15 cellular contexts compared by ENCODE assay signal in the genomic region with DNA sequence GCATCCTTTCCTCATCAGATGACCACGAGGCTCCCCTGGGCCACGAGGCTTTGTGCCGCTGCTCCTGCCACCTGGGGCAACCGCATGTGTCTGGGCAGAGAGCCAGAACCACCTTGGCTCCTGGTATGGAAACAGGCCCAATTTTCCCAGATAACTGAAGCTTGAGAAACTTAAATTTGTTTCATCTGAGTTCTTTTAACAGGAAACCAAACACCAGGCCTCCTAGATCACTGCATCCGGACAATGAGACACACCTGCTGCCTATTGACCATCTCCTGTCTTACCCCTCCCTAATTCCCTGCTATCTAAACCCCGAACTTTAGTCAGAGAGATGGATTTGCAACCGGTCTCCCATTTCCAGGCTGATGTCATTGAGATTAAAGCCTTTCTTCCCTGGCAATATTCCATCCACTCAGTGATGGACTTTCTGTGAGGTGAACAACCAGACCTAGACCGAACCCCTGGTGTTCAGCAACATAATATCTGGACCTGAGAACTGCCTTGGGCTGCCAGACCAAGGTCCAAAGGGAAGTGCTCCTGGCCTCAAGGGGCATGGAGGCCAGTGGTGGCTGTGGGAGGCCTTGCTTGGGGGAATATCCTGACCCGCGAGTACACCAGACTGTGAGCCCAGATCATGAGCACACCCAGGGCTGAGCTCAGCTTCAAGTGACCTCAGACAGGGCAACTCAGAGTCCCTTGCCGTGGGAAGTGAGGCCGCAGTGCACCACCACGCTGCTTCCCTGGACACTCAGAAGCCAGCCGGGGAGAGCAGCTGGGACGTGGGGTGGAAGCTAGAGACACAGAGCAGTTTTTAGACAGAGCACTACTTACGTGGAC.
DNase-seq lines count a peak whose midpoint lies in the region; ATAC-seq and TF ChIP-seq lines count a peak whose summit lies in the region.
"Had no signal": no experiment of that assay in that cellular context is flagged by ENCODE, and none has a peak within 500 bp of the region (broad histone marks: within the 10 kb centered on the region; RNA-seq: fewer than 3 reads in every experiment).

No MANE protein-coding gene starts in this region.

- POLR2A ChIA-PET in CD8-positive, alpha-beta T cell (lab: Charles Lee): no interaction called here

- H3K4me1 Mint-ChIP-seq in endodermal cell: peaks cover 10% of the 10 kb centered on the region
- H3K4me1 Mint-ChIP-seq in CD8-positive, alpha-beta T cell (ENCODE audit: low read depth): no peaks in the 10 kb centered on the region
- H3K4me1 Mint-ChIP-seq in activated T-cell treated with anti-CD3 and anti-CD28 coated beads, Interleukin-2, amount 50 U/mL, for 24 hours (ENCODE audit: low read depth): peaks cover 2% of the 10 kb centered on the region
- H3K4me1 Mint-ChIP-seq: activated naive CD8-positive, alpha-beta T cell treated with anti-CD3 and anti-CD28 coated beads, Interleukin-2, amount 50 U/mL, for 24 hours had no signal

- no peaks in the 10 kb centered on the region for H3K27me3 Mint-ChIP-seq in endodermal cell (ENCODE audit: insufficient read depth)
- no peaks in the 10 kb centered on the region for H3K27me3 Mint-ChIP-seq in CD8-positive, alpha-beta T cell (ENCODE audit: low read depth)
- H3K27me3 Mint-ChIP-seq in activated T-cell treated with anti-CD3 and anti-CD28 coated beads, Interleukin-2, amount 50 U/mL, for 24 hours: no peaks in the 10 kb centered on the region
- H3K27me3 Mint-ChIP-seq: activated CD8-positive, alpha-beta memory T cell treated with anti-CD3 and anti-CD28 coated beads, Interleukin-2, amount 10 ng/mL, durations not matched to agents 7 days and 5 days; activated naive CD8-positive, alpha-beta T cell treated with anti-CD3 and anti-CD28 coated beads, Interleukin-2, amount 50 U/mL, for 24 hours had no signal

- TF ChIP-seq EP300 in stomach (IDR thresholded peaks at IDR 0.05): no peak

- TF ChIP-seq CTCF in endodermal cell (conservative IDR thresholded peaks at IDR 0.05) (no peak), stomach (IDR thresholded peaks at IDR 0.05) (no peak), dorsolateral prefrontal cortex (IDR thresholded peaks at IDR 0.05 in 54 of 56, conservative IDR thresholded peaks at IDR 0.05 in 2 of 56; ENCODE audit: low read depth in 1 of 56, partially characterized antibody in 56 of 56) (no peak)
- TF ChIP-seq CTCF in CD8-positive, alpha-beta T cell (IDR thresholded peaks at IDR 0.05): no peak

- CTCF ChIA-PET in CD8-positive, alpha-beta T cell (lab: Charles Lee): no interaction called here

- no peak for ATAC-seq in CD8-positive, alpha-beta T cell
- ATAC-seq: activated CD8-positive, alpha-beta memory T cell treated with anti-CD3 and anti-CD28 coated beads, Interleukin-2, amount 10 ng/mL, durations not matched to agents 7 days and 5 days; activated naive CD8-positive, alpha-beta T cell treated with anti-CD3 and anti-CD28 coated beads, Interleukin-2, amount 50 U/mL, for 24 hours; stimulated activated naive B cell treated with anti-CD40 and anti-IgM and Interleukin-4, amounts not matched to agents 10 μg/mL and 1 μg/mL and 100 μg/mL, for 72 hours had no signal

- H3K4me3 ChIP-seq in endodermal cell (ENCODE audit: low read length) (no peak overlapping the region), stomach (no peak overlapping the region), dorsolateral prefrontal cortex (no peak overlapping the region)
- H3K4me3 ChIP-seq in CD8-positive, alpha-beta T cell (ENCODE audit: low read depth, low read length): no peak overlapping the region
- H3K4me3 ChIP-seq: esophagus muscularis mucosa, prostate gland had no signal

- DNase-seq in NCI-H345 (lab: John Stamatoyannopoulos, UW) (peak; percentile 69), NCI-H345 treated with DMSO at 0.1 percent for 48 hours (lab: John Stamatoyannopoulos, UW; ENCODE audit: unreplicated experiment) (no peak), NCI-H2171 (lab: John Stamatoyannopoulos, UW) (peak; percentile 12), endodermal cell (no peak), stomach (peak; percentile 81), dorsolateral prefrontal cortex (no peak)
- DNase-seq in CD8-positive, alpha-beta T cell: no peak
- no peak for DNase-seq in activated T-cell treated with anti-CD3 and anti-CD28 coated beads, Interleukin-2, amount 50 U/mL, for 24 hours
- DNase-seq: activated CD8-positive, alpha-beta memory T cell treated with anti-CD3 and anti-CD28 coated beads, Interleukin-2, amount 10 ng/mL, durations not matched to agents 7 days and 5 days; activated naive CD8-positive, alpha-beta T cell treated with anti-CD3 and anti-CD28 coated beads, Interleukin-2, amount 50 U/mL, for 24 hours; Right ventricle myocardium superior; stimulated activated CD4-positive, alpha-beta T cell treated with anti-CD3 and anti-CD28 coated beads, Interleukin-2, amount 100 ng/mL, for 48 hours; stimulated activated naive B cell treated with anti-CD40 and anti-IgM and Interleukin-4, amounts not matched to agents 10 μg/mL and 1 μg/mL and 100 μg/mL, for 72 hours had no signal

- H3K27ac ChIP-seq in endodermal cell (ENCODE audit: low read depth, low read length) (no peak overlapping the region), stomach (no peak overlapping the region), dorsolateral prefrontal cortex (peak overlapping the region in 2 of 59 donors; percentile 20 to 25)
- H3K27ac ChIP-seq in CD8-positive, alpha-beta T cell (ENCODE audit: low read depth, low read length): no peak overlapping the region
- H3K27ac ChIP-seq: esophagus muscularis mucosa, prostate gland had no signal

- no peak overlapping the region for H3K4me3 Mint-ChIP-seq in endodermal cell
- H3K4me3 Mint-ChIP-seq in CD8-positive, alpha-beta T cell: no peak overlapping the region
- H3K4me3 Mint-ChIP-seq in activated T-cell treated with anti-CD3 and anti-CD28 coated beads, Interleukin-2, amount 50 U/mL, for 24 hours: no peak overlapping the region
- H3K4me3 Mint-ChIP-seq: activated CD8-positive, alpha-beta memory T cell treated with anti-CD3 and anti-CD28 coated beads, Interleukin-2, amount 10 ng/mL, durations not matched to agents 7 days and 5 days; activated naive CD8-positive, alpha-beta T cell treated with anti-CD3 and anti-CD28 coated beads, Interleukin-2, amount 50 U/mL, for 24 hours; stimulated activated naive B cell treated with anti-CD40 and anti-IgM and Interleukin-4, amounts not matched to agents 10 μg/mL and 1 μg/mL and 100 μg/mL, for 72 hours had no signal

- no peak overlapping the region for H3K9ac ChIP-seq in endodermal cell (ENCODE audit: extremely low read depth, low read length, poor library complexity, severe bottlenecking)

- H3K36me3 ChIP-seq in endodermal cell (ENCODE audit: control insufficient read depth, insufficient read depth, low read length) (no peaks in the 10 kb centered on the region), stomach (no peaks in the 10 kb centered on the region)
- no peaks in the 10 kb centered on the region for H3K36me3 ChIP-seq in CD8-positive, alpha-beta T cell (ENCODE audit: insufficient read depth, low read length)
- H3K36me3 ChIP-seq: esophagus muscularis mucosa, prostate gland had no signal

- no peaks in the 10 kb centered on the region for H3K9me3 ChIP-seq in endodermal cell (ENCODE audit: control insufficient read depth, low read length)
- no peaks in the 10 kb centered on the region for H3K9me3 ChIP-seq in stomach
- no peaks in the 10 kb centered on the region for H3K9me3 ChIP-seq in CD8-positive, alpha-beta T cell (ENCODE audit: low read length)
- H3K9me3 ChIP-seq: esophagus muscularis mucosa, prostate gland had no signal

- no peaks in the 10 kb centered on the region for H3K27me3 ChIP-seq in endodermal cell (ENCODE audit: control insufficient read depth, insufficient read depth, low read length, poor library complexity, severe bottlenecking)
- H3K27me3 ChIP-seq in stomach: no peaks in the 10 kb centered on the region
- H3K27me3 ChIP-seq in dorsolateral prefrontal cortex: no peaks in the 10 kb centered on the region
- H3K27me3 ChIP-seq in CD8-positive, alpha-beta T cell (ENCODE audit: insufficient read depth, low read length): no peaks in the 10 kb centered on the region
- H3K27me3 ChIP-seq: esophagus muscularis mucosa had no signal

- H3K9me3 Mint-ChIP-seq in endodermal cell: no peaks in the 10 kb centered on the region
- H3K9me3 Mint-ChIP-seq in CD8-positive, alpha-beta T cell: no peaks in the 10 kb centered on the region
- no peaks in the 10 kb centered on the region for H3K9me3 Mint-ChIP-seq in activated T-cell treated with anti-CD3 and anti-CD28 coated beads, Interleukin-2, amount 50 U/mL, for 24 hours
- H3K9me3 Mint-ChIP-seq: activated naive CD8-positive, alpha-beta T cell treated with anti-CD3 and anti-CD28 coated beads, Interleukin-2, amount 50 U/mL, for 24 hours; stimulated activated naive B cell treated with anti-CD40 and anti-IgM and Interleukin-4, amounts not matched to agents 10 μg/mL and 1 μg/mL and 100 μg/mL, for 72 hours had no signal

- WGBS in endodermal cell (ENCODE audit: insufficient coverage in 1 of 2, insufficient read length in 1 of 2), 2 experiments: 88 to 96% methylated on average over 6 to 16 of the region's 16 CpGs
- WGBS in stomach, 5 donors: 56 to 67% (median 61%) methylated on average over 15 to 16 of the region's 16 CpGs

- H3K4me1 ChIP-seq in endodermal cell (ENCODE audit: control insufficient read depth, insufficient read depth, low read length): peaks cover 5% of the 10 kb centered on the region
- peaks cover 0 to 11% (median 0%) of the 10 kb centered on the region in 4 donors for H3K4me1 ChIP-seq in stomach
- H3K4me1 ChIP-seq in CD8-positive, alpha-beta T cell (ENCODE audit: insufficient read depth, low read length): no peaks in the 10 kb centered on the region
- H3K4me1 ChIP-seq: esophagus muscularis mucosa, prostate gland had no signal

- H3K27ac Mint-ChIP-seq in endodermal cell: peak overlapping the region; percentile 21
- no peak overlapping the region for H3K27ac Mint-ChIP-seq in CD8-positive, alpha-beta T cell
- H3K27ac Mint-ChIP-seq in activated T-cell treated with anti-CD3 and anti-CD28 coated beads, Interleukin-2, amount 50 U/mL, for 24 hours: no peak overlapping the region
- H3K27ac Mint-ChIP-seq: activated CD8-positive, alpha-beta memory T cell treated with anti-CD3 and anti-CD28 coated beads, Interleukin-2, amount 10 ng/mL, durations not matched to agents 7 days and 5 days; activated naive CD8-positive, alpha-beta T cell treated with anti-CD3 and anti-CD28 coated beads, Interleukin-2, amount 50 U/mL, for 24 hours; stimulated activated naive B cell treated with anti-CD40 and anti-IgM and Interleukin-4, amounts not matched to agents 10 μg/mL and 1 μg/mL and 100 μg/mL, for 72 hours had no signal

- TF ChIP-seq POLR2A in stomach (IDR thresholded peaks at IDR 0.05): no peak

- H3K36me3 Mint-ChIP-seq in endodermal cell (ENCODE audit: low read depth): no peaks in the 10 kb centered on the region
- no peaks in the 10 kb centered on the region for H3K36me3 Mint-ChIP-seq in CD8-positive, alpha-beta T cell
- no peaks in the 10 kb centered on the region for H3K36me3 Mint-ChIP-seq in activated T-cell treated with anti-CD3 and anti-CD28 coated beads, Interleukin-2, amount 50 U/mL, for 24 hours (ENCODE audit: low read depth)
- H3K36me3 Mint-ChIP-seq: activated CD8-positive, alpha-beta memory T cell treated with anti-CD3 and anti-CD28 coated beads, Interleukin-2, amount 10 ng/mL, durations not matched to agents 7 days and 5 days; stimulated activated naive B cell treated with anti-CD40 and anti-IgM and Interleukin-4, amounts not matched to agents 10 μg/mL and 1 μg/mL and 100 μg/mL, for 72 hours had no signal

- intact Hi-C loops in stomach (cut with DNase I; ENCODE audit: low total_unique reads) (no loop called here), dorsolateral prefrontal cortex (cut with DNase I) (no loop called here)
- intact Hi-C loops in CD8-positive, alpha-beta T cell (cut with DNase I, micrococcal nuclease): no loop called here

Comparison
In these comparisons a context has a peak if more than half of its experiments do, and no peak if none do; other contexts are left out.
1. DNase-seq: peak in NCI-H345 (single experiment), NCI-H2171 (single experiment) and stomach (single experiment); none in NCI-H345 treated with DMSO at 0.1 percent for 48 hours (single experiment), endodermal cell (single experiment), dorsolateral prefrontal cortex (0 of 10), CD8-positive, alpha-beta T cell (0 of 7) and activated T-cell treated with anti-CD3 and anti-CD28 coated beads, Interleukin-2, amount 50 U/mL, for 24 hours (single experiment).